Comparison of ENCODE assay signal across 27 cellular contexts in genomic region chr20:63879264-63879663, GRCh38. TPM values are rescaled to one million over a fixed set of nuclear protein-coding genes. Genes with fewer than 3 reads are reported as not detected.
"Had no signal": no experiment of that assay in that cellular context is flagged by ENCODE, and none has a peak within 500 bp of the region (broad histone marks: within the 10 kb centered on the region; RNA-seq: fewer than 3 reads in every experiment).

No MANE protein-coding gene starts in this region.

- H3K4me3 ChIP-seq: coronary artery, esophagus squamous epithelium, lower lobe of right lung, pancreas, smooth muscle cell, suprapubic skin, transverse colon, upper lobe of right lung, uterus had no signal

- H3K4me1 ChIP-seq: lower lobe of right lung, pancreas, suprapubic skin, transverse colon, upper lobe of right lung, uterus had no signal

- ATAC-seq: left ventricle myocardium superior; lower lobe of right lung; naive thymus-derived CD8-positive, alpha-beta T cell; pancreas; sciatic nerve; stimulated activated naive CD8-positive, alpha-beta T cell treated with anti-CD3 and anti-CD28 coated beads, Interleukin-15, amount 100 ng/mL, for 72 hours; upper lobe of right lung had no signal

- H3K4me3 Mint-ChIP-seq: naive thymus-derived CD8-positive, alpha-beta T cell; stimulated activated naive CD8-positive, alpha-beta T cell treated with anti-CD3 and anti-CD28 coated beads, Interleukin-15, amount 100 ng/mL, for 72 hours had no signal

- H3K27ac Mint-ChIP-seq: stimulated activated naive CD8-positive, alpha-beta T cell treated with anti-CD3 and anti-CD28 coated beads, Interleukin-15, amount 100 ng/mL, for 72 hours had no signal

- H3K27me3 Mint-ChIP-seq: naive thymus-derived CD8-positive, alpha-beta T cell; stimulated activated naive CD8-positive, alpha-beta T cell treated with anti-CD3 and anti-CD28 coated beads, Interleukin-15, amount 100 ng/mL, for 72 hours had no signal

- H3K36me3 ChIP-seq: uterus had no signal

- H3K27me3 ChIP-seq: esophagus squamous epithelium, pancreas, suprapubic skin, transverse colon, upper lobe of right lung, uterus had no signal

- H3K9me3 Mint-ChIP-seq: naive thymus-derived CD8-positive, alpha-beta T cell; stimulated activated naive CD8-positive, alpha-beta T cell treated with anti-CD3 and anti-CD28 coated beads, Interleukin-15, amount 100 ng/mL, for 72 hours had no signal

- DNase-seq: dermis blood vessel endothelial cell; effector memory CD4-positive, alpha-beta T cell; erythroblast; esophagus squamous epithelium; foreskin melanocyte; head of caudate nucleus; left ventricle myocardium superior; lower lobe of right lung; naive thymus-derived CD8-positive, alpha-beta T cell; pancreas; stimulated activated CD4-positive, alpha-beta T cell treated with anti-CD3 and anti-CD28 coated beads, Interleukin-12 subunit alpha, Interleukin-12 subunit beta, amount 100 ng/mL, for 4 hours; stimulated activated CD4-positive, alpha-beta T cell treated with anti-CD3 and anti-CD28 coated beads, Interleukin-1b, Interleukin-23, amount 100 ng/mL, for 48 hours; stimulated activated CD4-positive, alpha-beta T cell treated with anti-CD3 and anti-CD28 coated beads, Interleukin-4, amount 100 ng/mL, for 1 hour; stimulated activated CD8-positive, alpha-beta memory T cell treated with anti-CD3 and anti-CD28 coated beads, Interleukin-4, amount 100 ng/mL, for 48 hours; stimulated activated naive CD4-positive, alpha-beta T cell; stimulated activated naive CD8-positive, alpha-beta T cell treated with anti-CD3 and anti-CD28 coated beads, Interleukin-15, amount 100 ng/mL, for 72 hours; transverse colon; upper lobe of right lung; uterus had no signal

- H3K9me3 ChIP-seq: esophagus squamous epithelium, lower lobe of right lung, pancreas, suprapubic skin, transverse colon, upper lobe of right lung, uterus had no signal

- H3K4me2 ChIP-seq: smooth muscle cell had no signal

- H3K27ac ChIP-seq: coronary artery, esophagus squamous epithelium, lower lobe of right lung, pancreas, suprapubic skin, transverse colon, upper lobe of right lung, uterus had no signal

RNA-seq across cellular contexts. Expression of gene ABHD16B, which starts 18.0 kb away (rescaled TPM):
- total RNA-seq: dermis blood vessel endothelial cell; esophagus squamous epithelium; left ventricle myocardium superior; lower lobe of right lung; mesenteric fat pad; myocyte; naive thymus-derived CD8-positive, alpha-beta T cell; omental fat pad; pancreas; posterior vena cava; sciatic nerve; smooth muscle cell; suprapubic skin; transverse colon; upper lobe of right lung; uterus had no signal

RNA-seq across cellular contexts. Expression of gene ZBTB46, which starts 48.2 kb away (rescaled TPM):
- total RNA-seq: naive thymus-derived CD8-positive, alpha-beta T cell had no signal
